21 cellular contexts compared by ENCODE assay signal in genomic region chr15:72058590-72058989, GRCh38. TPM values are rescaled to one million over a fixed set of nuclear protein-coding genes. Genes with fewer than 3 reads are reported as not detected.
DNase-seq lines count a peak whose midpoint lies in the region; ATAC-seq and TF ChIP-seq lines count a peak whose summit lies in the region.
"Had no signal": no experiment of that assay in that cellular context is flagged by ENCODE, and none has a peak within 500 bp of the region (broad histone marks: within the 10 kb centered on the region; RNA-seq: fewer than 3 reads in every experiment).

No MANE protein-coding gene starts in this region.

- H3K9ac ChIP-seq in SU-DHL-6 (ENCODE audit: low read length), result no peak overlapping the region

- H2AFZ ChIP-seq in GM23338, result no peak overlapping the region
- no peak overlapping the region for H2AFZ ChIP-seq in SU-DHL-6 (ENCODE audit: low read depth, low read length, severe bottlenecking)
- no peak overlapping the region for H2AFZ ChIP-seq in hepatocyte

- H3K9me3 Mint-ChIP-seq in GM23338, result peaks cover under 1% of the 10 kb centered on the region; the same call in 1 of the 3 replicates
- H3K9me3 Mint-ChIP-seq in activated naive CD4-positive, alpha-beta T cell treated with anti-CD3 and anti-CD28 coated beads, Interleukin-2, amount 10 ng/mL, durations not matched to agents 7 days and 5 days, result peaks cover 7% of the 10 kb centered on the region

- H4K20me1 ChIP-seq in GM23338 (replicated peaks; ENCODE audit: insufficient read depth), result no peaks in the 10 kb centered on the region; the same call in 1 of the 2 replicates
- no peaks in the 10 kb centered on the region; the same call in 1 of the 2 replicates for H4K20me1 ChIP-seq in SU-DHL-6 (ENCODE audit: low read depth, low read length)
- peaks cover under 1% of the 10 kb centered on the region for H4K20me1 ChIP-seq in hepatocyte (ENCODE audit: insufficient read depth, poor library complexity, severe bottlenecking)

- H3K9me3 ChIP-seq in SU-DHL-6 (ENCODE audit: insufficient read depth, low read length) (no peaks in the 10 kb centered on the region), hepatocyte (ENCODE audit: low read depth) (no peaks in the 10 kb centered on the region)

- H3K4me1 ChIP-seq in GM23338 (ENCODE audit: insufficient read depth) (peaks cover 19% of the 10 kb centered on the region), hepatocyte (ENCODE audit: insufficient read depth) (peaks cover 19% of the 10 kb centered on the region)

- DNase-seq in GM23338 (ENCODE audit: low spot score), result no peak
- no peak for DNase-seq in hepatocyte (ENCODE audit: low spot score)
- DNase-seq in midbrain (lab: John Stamatoyannopoulos, UW), result no peak
- DNase-seq in activated naive CD4-positive, alpha-beta T cell treated with anti-CD3 and anti-CD28 coated beads, Interleukin-2, amount 10 ng/mL, durations not matched to agents 7 days and 5 days, result no peak
- no peak for DNase-seq in NCI-H82 treated with DMSO at 0.1 percent for 48 hours (lab: John Stamatoyannopoulos, UW; ENCODE audit: unreplicated experiment)
- DNase-seq: ACHN; Caco-2; GDM1; MM.1S; NCI-H1092 treated with DMSO at 0.1 percent for 48 hours; NCI-H146; NCI-H2029 treated with DMSO at 0.1 percent for 48 hours; NCI-H2171; NCI-H446; NK-92 treated with Interleukin-12 subunit alpha and Interleukin-12 subunit beta, amount 100 ng/mL, for 24 hours; SHP77 had no signal

- no peak overlapping the region for H3K4me3 Mint-ChIP-seq in GM23338
- H3K4me3 Mint-ChIP-seq in activated naive CD4-positive, alpha-beta T cell treated with anti-CD3 and anti-CD28 coated beads, Interleukin-2, amount 10 ng/mL, durations not matched to agents 7 days and 5 days, result no peak overlapping the region
- H3K4me3 Mint-ChIP-seq: B cell, IgD-negative memory B cell had no signal

- H3K79me2 ChIP-seq in GM23338 (replicated peaks; ENCODE audit: insufficient read depth) (peaks cover 12% of the 10 kb centered on the region), SU-DHL-6 (ENCODE audit: insufficient read depth, low read length) (peaks cover 98% of the 10 kb centered on the region), hepatocyte (peaks cover 66% of the 10 kb centered on the region)

- H3K9me2 ChIP-seq in GM23338 (ENCODE audit: insufficient read depth) (no peaks in the 10 kb centered on the region), SU-DHL-6 (replicated peaks; ENCODE audit: insufficient read depth, low read length) (no peaks in the 10 kb centered on the region), hepatocyte (replicated peaks; ENCODE audit: insufficient read depth) (no peaks in the 10 kb centered on the region)

- CTCF ChIA-PET in activated naive CD4-positive, alpha-beta T cell treated with anti-CD3 and anti-CD28 coated beads, Interleukin-2, amount 10 ng/mL, durations not matched to agents 7 days and 5 days (lab: Charles Lee), result no interaction called here

- H3K4me3 ChIP-seq in GM23338 (no peak overlapping the region), SU-DHL-6 (ENCODE audit: insufficient read depth, low read length, poor library complexity, severe bottlenecking) (no peak overlapping the region), hepatocyte (no peak overlapping the region)
- H3K4me3 ChIP-seq: HAP-1 had no signal

- H3K27ac ChIP-seq in GM23338 (ENCODE audit: low read depth) (no peak overlapping the region), SU-DHL-6 (ENCODE audit: low read depth, low read length) (peak overlapping the region; percentile 28; the same call in 1 of the 2 replicates), hepatocyte (no peak overlapping the region)

- peaks cover 5% of the 10 kb centered on the region for H3K27me3 Mint-ChIP-seq in GM23338 (ENCODE audit: insufficient read depth, low read depth, poor library complexity)
- no peaks in the 10 kb centered on the region for H3K27me3 Mint-ChIP-seq in activated naive CD4-positive, alpha-beta T cell treated with anti-CD3 and anti-CD28 coated beads, Interleukin-2, amount 10 ng/mL, durations not matched to agents 7 days and 5 days
- H3K27me3 Mint-ChIP-seq: B cell, IgD-negative memory B cell had no signal

- no peak for TF ChIP-seq CTCF in GM23338 (conservative IDR thresholded peaks at IDR 0.05; ENCODE audit: low read depth in 2 of 2)
- TF ChIP-seq CTCF in SU-DHL-6 (IDR thresholded peaks at IDR 0.05; ENCODE audit: insufficient read depth, low read length, poor library complexity, severe bottlenecking), result no peak
- TF ChIP-seq CTCF in hepatocyte (IDR thresholded peaks at IDR 0.05; ENCODE audit: poor library complexity), result no peak

- H3K4me1 Mint-ChIP-seq in GM23338, result peaks cover 25% of the 10 kb centered on the region
- H3K4me1 Mint-ChIP-seq in activated naive CD4-positive, alpha-beta T cell treated with anti-CD3 and anti-CD28 coated beads, Interleukin-2, amount 10 ng/mL, durations not matched to agents 7 days and 5 days, result peaks cover 5% of the 10 kb centered on the region

- WGBS in hepatocyte (ENCODE audit: low lambda C conversion rate, missing lambda C conversion rate), result 86% methylated on average over 1 of the region's 1 CpG

- H3F3A ChIP-seq in GM23338 (replicated peaks; ENCODE audit: low read depth) (no peaks in the 10 kb centered on the region), SU-DHL-6 (ENCODE audit: insufficient read depth) (peaks cover 27% of the 10 kb centered on the region; the same call in 1 of the 2 replicates)

- no peaks in the 10 kb centered on the region for H3K36me3 ChIP-seq in GM23338 (ENCODE audit: insufficient read depth)
- peaks cover 2% of the 10 kb centered on the region for H3K36me3 ChIP-seq in SU-DHL-6 (ENCODE audit: low read length)
- no peaks in the 10 kb centered on the region for H3K36me3 ChIP-seq in hepatocyte (replicated peaks; ENCODE audit: insufficient read depth, low read depth)
- H3K36me3 ChIP-seq: HAP-1 had no signal

- H3K27ac Mint-ChIP-seq in GM23338, result no peak overlapping the region
- H3K27ac Mint-ChIP-seq in activated naive CD4-positive, alpha-beta T cell treated with anti-CD3 and anti-CD28 coated beads, Interleukin-2, amount 10 ng/mL, durations not matched to agents 7 days and 5 days, result no peak overlapping the region
- H3K27ac Mint-ChIP-seq: B cell, IgD-negative memory B cell had no signal

- no peak for ATAC-seq in GM23338
- no peak for ATAC-seq in GM21825 (IDR thresholded peaks at IDR 0.05; ENCODE audit: unreplicated experiment)

- peak overlapping the region; percentile 21; the same call in 1 of the 2 replicates for H3K4me2 ChIP-seq in GM23338
- H3K4me2 ChIP-seq in SU-DHL-6 (ENCODE audit: low read depth, low read length, poor library complexity, severe bottlenecking), result peak overlapping the region; percentile 3
- H3K4me2 ChIP-seq in hepatocyte, result peak overlapping the region; percentile 32

- H3K36me3 Mint-ChIP-seq in GM23338 (ENCODE audit: low read depth), result no peaks in the 10 kb centered on the region; the same call in 2 of the 3 replicates
- H3K36me3 Mint-ChIP-seq in activated naive CD4-positive, alpha-beta T cell treated with anti-CD3 and anti-CD28 coated beads, Interleukin-2, amount 10 ng/mL, durations not matched to agents 7 days and 5 days, result no peaks in the 10 kb centered on the region

- H3K27me3 ChIP-seq in GM23338 (ENCODE audit: insufficient read depth), result no peaks in the 10 kb centered on the region
- H3K27me3 ChIP-seq in SU-DHL-6 (ENCODE audit: low read length), result no peaks in the 10 kb centered on the region
- no peaks in the 10 kb centered on the region for H3K27me3 ChIP-seq in hepatocyte

TF ChIP-seq in GM23338, 12 proteins besides CTCF, POLR2A, EP300 and RAD21 (continues in another document):
- TF ChIP-seq NANOG (IDR thresholded peaks at IDR 0.05; ENCODE audit: borderline replicate concordance), result no peak
- TF ChIP-seq JUNB (IDR thresholded peaks at IDR 0.05; ENCODE audit: unreplicated experiment), result no peak

RNA-seq across cellular contexts. Expression of gene MYO9A, which starts 59.4 kb away (rescaled TPM):
- total RNA-seq in GM23338 (2014; rRNA removed; shearing (Covaris generic)), result 30.2 and 32.8 TPM in 2 replicates
- polyA plus RNA-seq in GM23338 (2016; fragmentation: Nextera tagmentation; extraction: Ambion mirVana) (8.1 and 11.6 TPM in 2 replicates), hepatocyte (13.1 and 17.9 TPM in 2 replicates)
- 38.2 and 42.8 TPM in 2 replicates for total RNA-seq in hepatocyte

RNA-seq across cellular contexts. Expression of gene SENP8, which starts 59.6 kb away (rescaled TPM):
- 4.9 and 7.7 TPM in 2 replicates for total RNA-seq in GM23338 (2014; rRNA removed; shearing (Covaris generic))
- polyA plus RNA-seq in GM23338 (2016; fragmentation: Nextera tagmentation; extraction: Ambion mirVana) (2.8 and 3.1 TPM in 2 replicates), hepatocyte (1.5 and 2.2 TPM in 2 replicates)
- total RNA-seq in hepatocyte, result 2.0 and 3.6 TPM in 2 replicates
